ENCODE assay signal across 1 cellular context in the genomic region with DNA sequence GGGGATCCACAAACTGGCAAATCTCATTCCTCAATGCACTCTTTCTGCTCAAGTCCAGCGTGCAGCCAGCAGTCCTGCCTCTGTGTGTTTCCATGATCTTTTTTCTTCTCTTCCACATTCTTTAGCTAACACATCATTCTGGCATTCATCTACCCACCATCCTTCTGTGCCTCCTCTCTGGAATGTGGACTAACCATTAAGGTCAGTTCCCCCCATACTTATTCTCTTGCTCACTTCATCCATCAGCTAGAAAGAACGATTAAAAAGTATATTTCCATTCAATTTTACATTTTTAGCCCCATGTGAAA.
A peak's percentile ranks its signal among the peaks of the same experiment; 100 is the strongest.
TF ChIP-seq lines count a peak whose summit lies in the region.

No MANE protein-coding gene starts in this region.

TF ChIP-seq in SK-N-SH, 30 proteins besides CTCF, POLR2A, EP300 and RAD21 (continued from another document):
- TF ChIP-seq FOXM1 (IDR thresholded peaks at IDR 0.05; ENCODE audit: low read depth): no peak
- TF ChIP-seq EZH2phosphoT487 (IDR thresholded peaks at IDR 0.05; ENCODE audit: borderline replicate concordance, low read depth): no peak
- TF ChIP-seq FOXJ3 (CRISPR knock-in tag; IDR thresholded peaks at IDR 0.05): no peak
- peak; percentile 78 for TF ChIP-seq TCF12 (IDR thresholded peaks at IDR 0.05)
- TF ChIP-seq SIN3A (IDR thresholded peaks at IDR 0.05; ENCODE audit: borderline replicate concordance, low read depth, low read length): no peak
- no peak for TF ChIP-seq GATA2 (CRISPR knock-in tag; IDR thresholded peaks at IDR 0.05)
- TF ChIP-seq MXI1 (IDR thresholded peaks at IDR 0.05; ENCODE audit: low read depth, low read length): no peak
- peak; percentile 83; the same call in 1 of the 2 replicates for TF ChIP-seq TEAD4 (IDR thresholded peaks at IDR 0.05; ENCODE audit: borderline replicate concordance, insufficient read depth)
- TF ChIP-seq ELF1 (IDR thresholded peaks at IDR 0.05): no peak
- no peak for TF ChIP-seq POLR2AphosphoS5 (IDR thresholded peaks at IDR 0.05; ENCODE audit: low read depth, low read length)
- TF ChIP-seq, protein P1, sequence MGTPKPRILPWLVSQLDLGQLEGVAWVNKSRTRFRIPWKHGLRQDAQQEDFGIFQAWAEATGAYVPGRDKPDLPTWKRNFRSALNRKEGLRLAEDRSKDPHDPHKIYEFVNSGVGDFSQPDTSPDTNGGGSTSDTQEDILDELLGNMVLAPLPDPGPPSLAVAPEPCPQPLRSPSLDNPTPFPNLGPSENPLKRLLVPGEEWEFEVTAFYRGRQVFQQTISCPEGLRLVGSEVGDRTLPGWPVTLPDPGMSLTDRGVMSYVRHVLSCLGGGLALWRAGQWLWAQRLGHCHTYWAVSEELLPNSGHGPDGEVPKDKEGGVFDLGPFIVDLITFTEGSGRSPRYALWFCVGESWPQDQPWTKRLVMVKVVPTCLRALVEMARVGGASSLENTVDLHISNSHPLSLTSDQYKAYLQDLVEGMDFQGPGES (IDR thresholded peaks at IDR 0.05; ENCODE audit: low read depth, low read length): no peak
- no peak for TF ChIP-seq SMC3 (IDR thresholded peaks at IDR 0.05; ENCODE audit: low read depth, low read length)
- no peak for TF ChIP-seq CHD2 (IDR thresholded peaks at IDR 0.05; ENCODE audit: low read length, partially characterized antibody)
- TF ChIP-seq, protein P2, sequence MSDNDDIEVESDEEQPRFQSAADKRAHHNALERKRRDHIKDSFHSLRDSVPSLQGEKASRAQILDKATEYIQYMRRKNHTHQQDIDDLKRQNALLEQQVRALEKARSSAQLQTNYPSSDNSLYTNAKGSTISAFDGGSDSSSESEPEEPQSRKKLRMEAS (IDR thresholded peaks at IDR 0.05; ENCODE audit: low read depth): 0 out of 2 replicates have a peak, but pooled peaks have one; percentile 33
- no peak for TF ChIP-seq NRF1 (IDR thresholded peaks at IDR 0.05; ENCODE audit: low read depth, low read length)
- peak; percentile 52; the same call in 1 of the 2 replicates for TF ChIP-seq RXRA (IDR thresholded peaks at IDR 0.05; ENCODE audit: borderline replicate concordance, low read depth)
- peak; percentile 83 for TF ChIP-seq FOSL2 (IDR thresholded peaks at IDR 0.05; ENCODE audit: borderline replicate concordance, low read depth)
- TF ChIP-seq GABPA (IDR thresholded peaks at IDR 0.05; ENCODE audit: low read depth): no peak
- no peak for TF ChIP-seq RCOR1 (IDR thresholded peaks at IDR 0.05; ENCODE audit: low read length)
- no peak for TF ChIP-seq RFX5 (IDR thresholded peaks at IDR 0.05; ENCODE audit: low read length)
- no peak for TF ChIP-seq YY1 (IDR thresholded peaks at IDR 0.05; ENCODE audit: low read depth)
- TF ChIP-seq, protein P3, sequence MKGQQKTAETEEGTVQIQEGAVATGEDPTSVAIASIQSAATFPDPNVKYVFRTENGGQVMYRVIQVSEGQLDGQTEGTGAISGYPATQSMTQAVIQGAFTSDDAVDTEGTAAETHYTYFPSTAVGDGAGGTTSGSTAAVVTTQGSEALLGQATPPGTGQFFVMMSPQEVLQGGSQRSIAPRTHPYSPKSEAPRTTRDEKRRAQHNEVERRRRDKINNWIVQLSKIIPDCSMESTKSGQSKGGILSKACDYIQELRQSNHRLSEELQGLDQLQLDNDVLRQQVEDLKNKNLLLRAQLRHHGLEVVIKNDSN (IDR thresholded peaks at IDR 0.05; ENCODE audit: borderline replicate concordance, low read depth): no peak
- no peak for TF ChIP-seq MEF2A (IDR thresholded peaks at IDR 0.05; ENCODE audit: borderline replicate concordance, low read depth)
- TF ChIP-seq NFIC (IDR thresholded peaks at IDR 0.05; ENCODE audit: borderline replicate concordance): peak; percentile 74; the same call in 1 of the 2 replicates
